21 cellular contexts compared by ENCODE assay signal in the genomic region with DNA sequence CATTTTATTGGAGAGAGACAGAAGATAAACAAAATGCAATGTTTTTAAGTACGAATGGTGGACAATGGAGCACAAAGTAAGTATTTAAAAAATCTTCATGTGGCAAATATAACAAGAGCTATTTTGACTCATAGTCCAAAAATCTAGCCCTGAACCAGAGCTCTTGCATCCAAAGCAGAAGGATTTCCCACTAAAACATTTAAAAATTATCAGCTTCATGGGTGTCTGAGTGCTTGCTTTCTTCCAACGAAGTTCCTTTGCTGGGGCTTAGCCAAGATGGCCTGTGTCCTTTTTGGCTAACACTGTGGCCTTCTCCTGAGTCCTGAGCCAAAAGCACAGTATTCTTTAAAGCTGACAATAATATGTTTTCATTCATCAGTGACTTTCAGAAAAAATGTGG.
A peak's percentile ranks its signal among the peaks of the same experiment; 100 is the strongest.
DNase-seq lines count a peak whose midpoint lies in the region; TF ChIP-seq lines count a peak whose summit lies in the region.
"Had no signal": no experiment of that assay in that cellular context is flagged by ENCODE, and none has a peak within 500 bp of the region (broad histone marks: within the 10 kb centered on the region; RNA-seq: fewer than 3 reads in every experiment).

No MANE protein-coding gene starts in this region.

- H3K27ac ChIP-seq in uterus: no peak overlapping the region
- H3K27ac ChIP-seq: HL-60 had no signal

- no peaks in the 10 kb centered on the region for H3K36me3 Mint-ChIP-seq in activated T-helper 2 cell treated with anti-CD3 and anti-CD28 coated beads, Interferon-gamma antibody, Interleukin-2, Interleukin-4, amounts not matched to agents 10 μg/mL and 5 μg/mL and 100 μg/mL, durations not matched to agents 14 hours and 24 hours and 36 hours (ENCODE audit: low read depth)
- H3K36me3 Mint-ChIP-seq: CD8-positive, alpha-beta memory T cell had no signal

- no peaks in the 10 kb centered on the region for H3K4me1 Mint-ChIP-seq in activated T-helper 2 cell treated with anti-CD3 and anti-CD28 coated beads, Interferon-gamma antibody, Interleukin-2, Interleukin-4, amounts not matched to agents 10 μg/mL and 5 μg/mL and 100 μg/mL, durations not matched to agents 14 hours and 24 hours and 36 hours (ENCODE audit: low read depth)
- H3K4me1 Mint-ChIP-seq: CD8-positive, alpha-beta memory T cell; H9 had no signal

- H3K4me3 Mint-ChIP-seq in activated T-helper 2 cell treated with anti-CD3 and anti-CD28 coated beads, Interferon-gamma antibody, Interleukin-2, Interleukin-4, amounts not matched to agents 10 μg/mL and 5 μg/mL and 100 μg/mL, durations not matched to agents 14 hours and 24 hours and 36 hours (ENCODE audit: low read depth): no peak overlapping the region
- H3K4me3 Mint-ChIP-seq: CD8-positive, alpha-beta memory T cell; H9; HFFc6 had no signal

- H3K27ac Mint-ChIP-seq in activated T-helper 2 cell treated with anti-CD3 and anti-CD28 coated beads, Interferon-gamma antibody, Interleukin-2, Interleukin-4, amounts not matched to agents 10 μg/mL and 5 μg/mL and 100 μg/mL, durations not matched to agents 14 hours and 24 hours and 36 hours: no peak overlapping the region
- H3K27ac Mint-ChIP-seq: CD8-positive, alpha-beta memory T cell; H9; HFFc6 had no signal

- no peaks in the 10 kb centered on the region for H3K27me3 Mint-ChIP-seq in activated T-helper 2 cell treated with anti-CD3 and anti-CD28 coated beads, Interferon-gamma antibody, Interleukin-2, Interleukin-4, amounts not matched to agents 10 μg/mL and 5 μg/mL and 100 μg/mL, durations not matched to agents 14 hours and 24 hours and 36 hours (ENCODE audit: low read depth)

- no peak overlapping the region for H3K4me3 ChIP-seq in MG63
- H3K4me3 ChIP-seq in uterus: no peak overlapping the region
- H3K4me3 ChIP-seq: K562 had no signal

- in situ Hi-C loops in G401 (cut with HindIII; ENCODE audit: low sequenced_read_pairs): no loop called here

- no peaks in the 10 kb centered on the region for H3K9me3 ChIP-seq in MG63
- H3K9me3 ChIP-seq in uterus: no peaks in the 10 kb centered on the region

- peak; percentile 76 for DNase-seq in G401 (ENCODE audit: low spot score)
- peak; percentile 9 for DNase-seq in MG63
- peak; percentile 69 for DNase-seq in cerebellar cortex (ENCODE audit: low spot score)
- DNase-seq in stimulated activated CD4-positive, alpha-beta T cell treated with anti-CD3 and anti-CD28 coated beads, Interleukin-4, amount 100 ng/mL, for 1 hour: no peak
- DNase-seq in uterus: no peak
- DNase-seq in activated T-helper 2 cell treated with anti-CD3 and anti-CD28 coated beads, Interferon-gamma antibody, Interleukin-2, Interleukin-4, amounts not matched to agents 10 μg/mL and 5 μg/mL and 100 μg/mL, durations not matched to agents 14 hours and 24 hours and 36 hours (ENCODE audit: low spot score): no peak
- no peak for DNase-seq in effector CD4-positive, alpha-beta T cell
- DNase-seq: Calu3; CD8-positive, alpha-beta memory T cell; DMS153; GDM1; H9; HFFc6; NCI-H1105; NCI-H146; NCI-H2081; NCI-H2171; NCI-H526 treated with DMSO at 0.1 percent for 48 hours; OCI-M1 had no signal

- no peaks in the 10 kb centered on the region for H3K4me1 ChIP-seq in uterus

- TF ChIP-seq CTCF in uterus (IDR thresholded peaks at IDR 0.05): no peak

- intact Hi-C loops in uterus (cut with DNase I; ENCODE audit: low total_unique reads): no loop called here
- intact Hi-C loops in activated T-helper 2 cell treated with anti-CD3 and anti-CD28 coated beads, Interferon-gamma antibody, Interleukin-2, Interleukin-4, amounts not matched to agents 10 μg/mL and 5 μg/mL and 100 μg/mL, durations not matched to agents 14 hours and 24 hours and 36 hours (cut with micrococcal nuclease): no loop called here

- H3K36me3 ChIP-seq in MG63: no peaks in the 10 kb centered on the region
- no peaks in the 10 kb centered on the region for H3K36me3 ChIP-seq in uterus

- no peaks in the 10 kb centered on the region for H3K27me3 ChIP-seq in MG63
- no peaks in the 10 kb centered on the region for H3K27me3 ChIP-seq in uterus

- no peak for TF ChIP-seq POLR2A in uterus (IDR thresholded peaks at IDR 0.05)

- H3K9me3 Mint-ChIP-seq in activated T-helper 2 cell treated with anti-CD3 and anti-CD28 coated beads, Interferon-gamma antibody, Interleukin-2, Interleukin-4, amounts not matched to agents 10 μg/mL and 5 μg/mL and 100 μg/mL, durations not matched to agents 14 hours and 24 hours and 36 hours: no peaks in the 10 kb centered on the region
- H3K9me3 Mint-ChIP-seq: H9, HFFc6 had no signal

Comparison
In these comparisons a context has a peak if more than half of its experiments do, and no peak if none do; other contexts are left out.
1. DNase-seq: peak in G401 (single experiment), MG63 (single experiment) and cerebellar cortex (single experiment); none in stimulated activated CD4-positive, alpha-beta T cell treated with anti-CD3 and anti-CD28 coated beads, Interleukin-4, amount 100 ng/mL, for 1 hour (single experiment), uterus (0 of 2), activated T-helper 2 cell treated with anti-CD3 and anti-CD28 coated beads, Interferon-gamma antibody, Interleukin-2, Interleukin-4, amounts not matched to agents 10 μg/mL and 5 μg/mL and 100 μg/mL, durations not matched to agents 14 hours and 24 hours and 36 hours (single experiment) and effector CD4-positive, alpha-beta T cell (single experiment).